Comparison of ENCODE assay signal across 9 cellular contexts in the genomic region with DNA sequence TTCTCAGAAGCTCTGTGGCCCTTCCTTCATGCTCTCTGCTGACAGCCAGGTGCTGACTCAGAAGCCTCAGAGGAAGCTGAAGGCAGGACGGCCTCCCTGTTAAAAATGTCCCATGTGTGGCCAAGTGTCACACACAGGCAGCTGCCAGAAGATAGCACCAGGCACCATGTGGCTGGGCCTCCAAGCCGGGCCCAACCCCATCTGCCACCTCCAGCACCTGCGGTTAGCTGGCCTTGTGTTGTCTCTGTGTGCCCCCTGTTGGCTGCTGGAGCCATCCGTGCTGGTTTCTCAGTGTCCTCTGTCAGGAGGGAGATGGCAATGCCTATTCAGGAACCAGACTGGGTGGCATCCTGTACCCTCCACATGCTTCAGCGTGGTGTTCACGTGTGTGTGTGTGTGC.
DNase-seq lines count a peak whose midpoint lies in the region; ATAC-seq and TF ChIP-seq lines count a peak whose summit lies in the region.
"Had no signal": no experiment of that assay in that cellular context is flagged by ENCODE, and none has a peak within 500 bp of the region (broad histone marks: within the 10 kb centered on the region; RNA-seq: fewer than 3 reads in every experiment).

No MANE protein-coding gene starts in this region.

- no peaks in the 10 kb centered on the region for H3F3A ChIP-seq in SU-DHL-6 (ENCODE audit: insufficient read depth)

- no peak overlapping the region for H3K9ac ChIP-seq in Karpas-422 (ENCODE audit: low read length)
- H3K9ac ChIP-seq in SU-DHL-6 (ENCODE audit: low read length): no peak overlapping the region

- H2AFZ ChIP-seq in Karpas-422 (ENCODE audit: low read length) (no peak overlapping the region), SU-DHL-6 (ENCODE audit: low read depth, low read length, severe bottlenecking) (no peak overlapping the region)

- peak; percentile 48 for TF ChIP-seq CTCF in SU-DHL-6 (IDR thresholded peaks at IDR 0.05; ENCODE audit: insufficient read depth, low read length, poor library complexity, severe bottlenecking)

- DNase-seq in stimulated activated CD4-positive, alpha-beta T cell treated with anti-CD3 and anti-CD28 coated beads, Interleukin-15, amount 100 ng/mL, for 24 hours: peak; percentile 27
- DNase-seq in stimulated activated CD4-positive, alpha-beta T cell treated with anti-CD3 and anti-CD28 coated beads, Interleukin-12 subunit alpha, Interleukin-12 subunit beta, amount 100 ng/mL, for 4 hours: no peak
- DNase-seq in Karpas-422 (peak; percentile 84), iPS DF 6.9 (ENCODE audit: low read depth, low spot score) (peak; percentile 37), ureter (ENCODE audit: low spot score) (no peak)
- DNase-seq in activated CD4-positive, CD25-positive, alpha-beta regulatory T cell (lab: John Stamatoyannopoulos, UW): no peak
- DNase-seq: activated T-cell treated with anti-CD3 and anti-CD28 coated beads, Interleukin-2, amount 50 U/mL, for 4 hours had no signal

- H3K9me3 ChIP-seq in Karpas-422 (ENCODE audit: low read length): no peaks in the 10 kb centered on the region
- no peaks in the 10 kb centered on the region for H3K9me3 ChIP-seq in SU-DHL-6 (ENCODE audit: insufficient read depth, low read length)
- H3K9me3 ChIP-seq in iPS DF 6.9 (ENCODE audit: control insufficient read depth, insufficient read depth, low read length): no peaks in the 10 kb centered on the region

- H3K79me2 ChIP-seq in Karpas-422 (ENCODE audit: low read length) (no peaks in the 10 kb centered on the region), SU-DHL-6 (ENCODE audit: insufficient read depth, low read length) (no peaks in the 10 kb centered on the region)

- no peaks in the 10 kb centered on the region for H4K20me1 ChIP-seq in Karpas-422 (ENCODE audit: insufficient read depth, low read depth, low read length)
- H4K20me1 ChIP-seq in SU-DHL-6 (ENCODE audit: low read depth, low read length): no peaks in the 10 kb centered on the region

- H3K4me2 ChIP-seq in Karpas-422 (ENCODE audit: low read depth, low read length, poor library complexity, severe bottlenecking): no peak overlapping the region
- no peak overlapping the region for H3K4me2 ChIP-seq in SU-DHL-6 (ENCODE audit: low read depth, low read length, poor library complexity, severe bottlenecking)

- H3K9me2 ChIP-seq in Karpas-422 (replicated peaks; ENCODE audit: insufficient read depth, low read length) (no peaks in the 10 kb centered on the region), SU-DHL-6 (replicated peaks; ENCODE audit: insufficient read depth, low read length) (no peaks in the 10 kb centered on the region)

- no CpG with 5 or more reads among the region's 6 CpGs for WGBS in iPS DF 6.9 (ENCODE audit: insufficient coverage, insufficient read length)

- H3K4me1 ChIP-seq in Karpas-422 (ENCODE audit: low read length) (no peaks in the 10 kb centered on the region), iPS DF 6.9 (ENCODE audit: control insufficient read depth, insufficient read depth, low read length) (no peaks in the 10 kb centered on the region)

- H3K36me3 ChIP-seq in Karpas-422 (ENCODE audit: insufficient read depth, low read length): no peaks in the 10 kb centered on the region
- H3K36me3 ChIP-seq in SU-DHL-6 (ENCODE audit: low read length): no peaks in the 10 kb centered on the region
- H3K36me3 ChIP-seq in iPS DF 6.9 (ENCODE audit: control insufficient read depth, insufficient read depth, low read length): no peaks in the 10 kb centered on the region

- no peaks in the 10 kb centered on the region for H3K27me3 ChIP-seq in Karpas-422 (ENCODE audit: low read length)
- H3K27me3 ChIP-seq in SU-DHL-6 (ENCODE audit: low read length): no peaks in the 10 kb centered on the region
- no peaks in the 10 kb centered on the region for H3K27me3 ChIP-seq in iPS DF 6.9 (ENCODE audit: control insufficient read depth, insufficient read depth, low read length)

- H3K4me3 ChIP-seq in Karpas-422 (ENCODE audit: low read length) (no peak overlapping the region), SU-DHL-6 (ENCODE audit: insufficient read depth, low read length, poor library complexity, severe bottlenecking) (no peak overlapping the region), iPS DF 6.9 (ENCODE audit: low read length) (no peak overlapping the region)

- H3K27ac ChIP-seq in Karpas-422 (ENCODE audit: low read length): no peak overlapping the region
- H3K27ac ChIP-seq in SU-DHL-6 (ENCODE audit: low read depth, low read length): no peak overlapping the region
- no peak overlapping the region for H3K27ac ChIP-seq in iPS DF 6.9 (ENCODE audit: low read length)

- ATAC-seq in HG02588 (IDR thresholded peaks at IDR 0.05; ENCODE audit: unreplicated experiment): no peak

Comparison
In these comparisons a context has a peak if more than half of its experiments do, and no peak if none do; other contexts are left out.
1. DNase-seq: peak in stimulated activated CD4-positive, alpha-beta T cell treated with anti-CD3 and anti-CD28 coated beads, Interleukin-15, amount 100 ng/mL, for 24 hours (single experiment), Karpas-422 (single experiment) and iPS DF 6.9 (single experiment); none in stimulated activated CD4-positive, alpha-beta T cell treated with anti-CD3 and anti-CD28 coated beads, Interleukin-12 subunit alpha, Interleukin-12 subunit beta, amount 100 ng/mL, for 4 hours (single experiment), ureter (single experiment) and activated CD4-positive, CD25-positive, alpha-beta regulatory T cell (0 of 4).